Comparison of ENCODE assay signal across 8 cellular contexts in the genomic region with DNA sequence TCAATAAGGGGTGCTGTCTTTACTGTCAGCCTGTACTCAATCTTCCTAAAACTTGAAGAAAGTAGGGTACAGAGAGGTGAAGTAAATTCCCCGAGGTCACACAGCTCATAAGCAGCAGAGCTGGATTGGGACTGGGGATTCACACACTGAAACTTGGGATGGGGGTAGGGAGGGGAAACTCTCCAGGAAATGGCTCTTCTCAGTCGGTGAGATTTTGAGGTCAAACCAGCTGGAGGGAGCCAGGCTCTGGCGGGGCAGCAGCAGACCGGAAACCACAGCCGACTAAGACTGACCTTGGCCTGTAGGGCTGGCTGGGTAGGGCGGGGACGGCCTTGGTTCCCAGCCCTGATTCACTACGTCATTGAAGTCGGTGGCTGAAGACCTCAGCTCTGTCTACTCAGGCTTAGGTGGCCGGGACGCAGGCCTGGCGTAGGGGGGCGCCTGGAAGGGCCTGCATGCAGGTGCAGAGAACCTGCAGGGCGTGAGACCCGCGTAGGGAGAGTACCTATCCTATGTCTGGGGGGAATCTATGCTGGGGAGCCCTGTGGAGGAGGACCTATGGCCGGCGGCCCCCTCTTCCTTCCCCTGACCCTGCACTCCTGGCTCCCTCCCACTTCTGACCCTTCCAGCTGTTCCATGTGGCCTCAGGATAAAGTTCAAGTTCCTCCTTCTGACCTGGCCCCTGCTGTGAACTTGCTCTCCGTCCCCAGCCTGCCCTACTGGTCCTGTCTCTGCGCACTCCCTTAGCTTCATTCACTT. TPM values are rescaled to one million over a fixed set of nuclear protein-coding genes. Genes with fewer than 3 reads are reported as not detected.
A peak's percentile ranks its signal among the peaks of the same experiment; 100 is the strongest.
DNase-seq lines count a peak whose midpoint lies in the region; ATAC-seq and TF ChIP-seq lines count a peak whose summit lies in the region.

No MANE protein-coding gene starts in this region.

- TF ChIP-seq CTCF in H9 (conservative IDR thresholded peaks at IDR 0.05) (no peak), choroid plexus epithelial cell (conservative IDR thresholded peaks at IDR 0.05; ENCODE audit: low read depth, low read length) (no peak)

- no peak overlapping the region for H4K91ac ChIP-seq in H9 (ENCODE audit: insufficient read length, low read depth, low read length)

- H3K27me3 Mint-ChIP-seq in H9 (ENCODE audit: low read depth) = peaks cover 3% of the 10 kb centered on the region
- peaks cover 11% of the 10 kb centered on the region for H3K27me3 Mint-ChIP-seq in stimulated activated naive CD8-positive, alpha-beta T cell treated with anti-CD3 and anti-CD28 coated beads, Interleukin-15, amount 100 ng/mL, for 72 hours

- H3K14ac ChIP-seq in H9 (ENCODE audit: insufficient read depth, low read length) = peak overlapping the region; percentile 53; the same call in 1 of the 2 replicates

- H3K27ac Mint-ChIP-seq in H9 = peak overlapping the region; percentile 26 to 78 (median 49); a peak in 4 of 7 replicates
- H3K27ac Mint-ChIP-seq in stimulated activated naive CD8-positive, alpha-beta T cell treated with anti-CD3 and anti-CD28 coated beads, Interleukin-15, amount 100 ng/mL, for 72 hours = peak overlapping the region in 1 of 2 donors; percentile 21

- no peaks in the 10 kb centered on the region for H3K36me3 Mint-ChIP-seq in H9 (ENCODE audit: insufficient read depth in 1 of 3, low read depth in 3 of 3)

- H2AK5ac ChIP-seq in H9 (ENCODE audit: insufficient read length, low read length) = no peak overlapping the region

- DNase-seq in GM04503 (ENCODE audit: low read depth) (peak; percentile 56), H9 (peak; percentile 96), NOMO-1 treated with dmso at 0.1 percent for 144 hours (lab: John Stamatoyannopoulos, UW; ENCODE audit: unreplicated experiment) (peak; percentile 79), choroid plexus epithelial cell (ENCODE audit: low read depth) (peak; percentile 95), left lobe of liver (ENCODE audit: low spot score) (peak; percentile 63), occipital lobe (lab: John Stamatoyannopoulos, UW) (no peak), SIG-M5 (lab: John Stamatoyannopoulos, UW) (no peak)
- peak in 1 of 2 donors; percentile 16 for DNase-seq in stimulated activated naive CD8-positive, alpha-beta T cell treated with anti-CD3 and anti-CD28 coated beads, Interleukin-15, amount 100 ng/mL, for 72 hours

- H3K4me3 ChIP-seq in choroid plexus epithelial cell (ENCODE audit: low read depth, low read length) = peak overlapping the region; percentile 11

- peaks cover 4% of the 10 kb centered on the region for H3K23me2 ChIP-seq in H9 (ENCODE audit: insufficient read length, low read depth, low read length, poor library complexity, severe bottlenecking)

- H3K9me3 ChIP-seq in H9 (ENCODE audit: control insufficient read depth, low read depth, low read length) = no peaks in the 10 kb centered on the region

- no peak overlapping the region for H2BK20ac ChIP-seq in H9 (ENCODE audit: low read depth, low read length, poor library complexity, severe bottlenecking)

- H2BK5ac ChIP-seq in H9 (ENCODE audit: insufficient read length, low read length) = no peak overlapping the region

- H3K9me3 Mint-ChIP-seq in H9 = no peaks in the 10 kb centered on the region
- H3K9me3 Mint-ChIP-seq in stimulated activated naive CD8-positive, alpha-beta T cell treated with anti-CD3 and anti-CD28 coated beads, Interleukin-15, amount 100 ng/mL, for 72 hours = no peaks in the 10 kb centered on the region

- H3K18ac ChIP-seq in H9 (ENCODE audit: insufficient read length, low read depth, low read length) = peak overlapping the region; percentile 64

- no CpG with 5 or more reads among the region's 20 CpGs for WGBS in H9 (ENCODE audit: extremely low coverage, insufficient read length, low lambda C conversion rate)

- H3K56ac ChIP-seq in H9 (ENCODE audit: insufficient read length, low read depth, low read length) = no peak overlapping the region

- peak; percentile 90 for ATAC-seq in left lobe of liver
- ATAC-seq in stimulated activated naive CD8-positive, alpha-beta T cell treated with anti-CD3 and anti-CD28 coated beads, Interleukin-15, amount 100 ng/mL, for 72 hours = peak; percentile 79

- H3K79me2 ChIP-seq in H9 (ENCODE audit: insufficient read depth, low read length) = no peaks in the 10 kb centered on the region

- no peak overlapping the region for H3K27ac ChIP-seq in H9 (ENCODE audit: insufficient read length, low read depth, low read length)

- no peak overlapping the region for H3T11ph ChIP-seq in H9 (ENCODE audit: low read length)

- no peak overlapping the region for H2AFZ ChIP-seq in H9 (ENCODE audit: low read length)

- no peaks in the 10 kb centered on the region for H4K20me1 ChIP-seq in H9 (ENCODE audit: control insufficient read depth, insufficient read depth, insufficient read length)

- no peak overlapping the region for H2BK120ac ChIP-seq in H9 (ENCODE audit: low read depth, low read length, poor library complexity, severe bottlenecking)

- H3K27me3 ChIP-seq in H9 (ENCODE audit: insufficient read depth, low read length) = no peaks in the 10 kb centered on the region

- no peak overlapping the region for H3K9ac ChIP-seq in H9 (ENCODE audit: extremely low read depth, insufficient read length, low read length)

- H3K4ac ChIP-seq in H9 (ENCODE audit: low read depth, low read length) = no peak overlapping the region

- no peaks in the 10 kb centered on the region for H3K79me1 ChIP-seq in H9 (ENCODE audit: insufficient read depth, low read depth, low read length, poor library complexity, severe bottlenecking)

- H3K4me1 Mint-ChIP-seq in H9 = peaks cover 13 to 26% of the 10 kb centered on the region in 2 experiments
- peaks cover 15% of the 10 kb centered on the region for H3K4me1 Mint-ChIP-seq in stimulated activated naive CD8-positive, alpha-beta T cell treated with anti-CD3 and anti-CD28 coated beads, Interleukin-15, amount 100 ng/mL, for 72 hours

- H2BK12ac ChIP-seq in H9 (ENCODE audit: insufficient read length, low read depth, low read length) = no peak overlapping the region

- H3K4me2 ChIP-seq in H9 (ENCODE audit: insufficient read depth, insufficient read length, low read length) = no peak overlapping the region

- H4K5ac ChIP-seq in H9 (ENCODE audit: insufficient read length, low read depth, low read length) = peak overlapping the region; percentile 23

- peaks cover 8% of the 10 kb centered on the region; the same call in 1 of the 2 replicates for H3K4me1 ChIP-seq in H9 (ENCODE audit: insufficient read depth, low read length)

- H3K23ac ChIP-seq in H9 (ENCODE audit: insufficient read length, low read depth, low read length) = no peak overlapping the region

- H4K8ac ChIP-seq in H9 (replicated peaks; ENCODE audit: insufficient read length, low read depth, low read length) = peak overlapping the region; percentile 50

- H2BK15ac ChIP-seq in H9 (ENCODE audit: low read depth, low read length) = no peak overlapping the region

- H3K4me3 Mint-ChIP-seq in H9 = peak overlapping the region in 1 of 2 experiments; percentile 25; a peak in 2 of 5 replicates
- no peak overlapping the region for H3K4me3 Mint-ChIP-seq in stimulated activated naive CD8-positive, alpha-beta T cell treated with anti-CD3 and anti-CD28 coated beads, Interleukin-15, amount 100 ng/mL, for 72 hours

RNA-seq across cellular contexts. Expression of gene SLC4A1, which starts 11.8 kb away (rescaled TPM):
- 0.13 TPM in 1 of 2 replicates, not detected in the other for total RNA-seq in H9 (2021)
- 1.8 TPM for total RNA-seq in left lobe of liver
- 5.8 TPM for total RNA-seq in occipital lobe

RNA-seq across cellular contexts. Expression of gene RUNDC3A, which starts 28.6 kb away (rescaled TPM):
- 2.2 and 3.8 TPM in 2 replicates for total RNA-seq in H9 (2021)
- not detected for total RNA-seq in left lobe of liver
- total RNA-seq in occipital lobe = 79.1 TPM

RNA-seq across cellular contexts. Expression of gene SLC25A39, which starts 44.9 kb away (rescaled TPM):
- total RNA-seq in H9 (2021) (227 and 235 TPM in 2 replicates), left lobe of liver (78.6 TPM), occipital lobe (22.5 TPM)

Comparison
In these comparisons a context has a peak if more than half of its experiments do, and no peak if none do; other contexts are left out.
1. DNase-seq: peak in GM04503 (single experiment), H9 (single experiment), NOMO-1 treated with dmso at 0.1 percent for 144 hours (single experiment), choroid plexus epithelial cell (single experiment) and left lobe of liver (single experiment); none in occipital lobe (single experiment) and SIG-M5 (single experiment).
2. RNA of gene RUNDC3A, which starts 28.6 kb away (total RNA-seq): 79.1 TPM in occipital lobe (single experiment); 2.2 to 3.8 TPM in H9 and not detected in left lobe of liver (single experiment); every median in the first group is over 10 times any median in the second.